17 cellular contexts compared by ENCODE assay signal in the genomic region with DNA sequence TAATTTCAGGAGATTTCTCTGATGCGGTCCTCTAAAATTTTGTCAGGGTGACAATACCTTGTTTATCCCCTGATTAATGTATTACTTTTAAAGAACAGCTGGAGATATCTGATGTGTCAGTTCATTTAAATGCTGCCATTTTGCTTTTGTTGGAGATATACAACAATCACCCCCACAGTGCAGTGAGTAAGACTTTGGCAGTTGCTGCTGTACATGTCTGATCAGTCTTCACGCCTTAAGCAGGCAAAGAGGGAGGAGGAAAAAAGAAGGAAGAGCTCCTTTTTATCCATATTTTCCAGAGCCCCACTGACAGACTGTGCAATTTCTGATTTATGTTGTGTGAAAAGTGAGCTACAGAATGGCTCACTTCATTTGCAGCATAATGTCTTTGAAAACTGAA.
DNase-seq lines count a peak whose midpoint lies in the region; FAIRE-seq and TF ChIP-seq lines count a peak whose summit lies in the region.
"Had no signal": no experiment of that assay in that cellular context is flagged by ENCODE, and none has a peak within 500 bp of the region (broad histone marks: within the 10 kb centered on the region; RNA-seq: fewer than 3 reads in every experiment).

No MANE protein-coding gene starts in this region.

- H2AFZ ChIP-seq in H1 (ENCODE audit: low read length), result no peak overlapping the region

- H3K4me1 ChIP-seq in H1 (replicated peaks in 1 of 4; ENCODE audit: control insufficient read depth in 3 of 4, insufficient read depth in 4 of 4, low read length in 3 of 4), result peaks cover 0 to 5% (median 0%) of the 10 kb centered on the region in 4 experiments; a peak in 1 of 7 replicates
- H3K4me1 ChIP-seq: BLaER1, Caco-2 had no signal

- no peak overlapping the region for H2AK5ac ChIP-seq in H1 (ENCODE audit: low read depth, low read length)

- no peaks in the 10 kb centered on the region for H3K23me2 ChIP-seq in H1 (ENCODE audit: low read depth, low read length)

- no peak overlapping the region for H3K27ac ChIP-seq in H1 (ENCODE audit: low read depth, low read length)
- H3K27ac ChIP-seq: BLaER1, C4-2B had no signal

- no peaks in the 10 kb centered on the region; a peak in 1 of 7 replicates for H3K27me3 ChIP-seq in H1 (replicated peaks in 1 of 4; ENCODE audit: control insufficient read depth in 3 of 4, extremely low read depth in 1 of 4, insufficient read depth in 3 of 4, low read length in 3 of 4)
- H3K27me3 ChIP-seq: BLaER1 had no signal

- H3K4me2 ChIP-seq in H1 (ENCODE audit: insufficient read depth in 1 of 2, low read depth in 2 of 2, low read length in 2 of 2), result no peak overlapping the region
- H3K4me2 ChIP-seq: BLaER1 had no signal

- H3K9me3 ChIP-seq in H1 (ENCODE audit: insufficient read depth in 2 of 2, low read depth in 1 of 2, low read length in 1 of 2), result no peaks in the 10 kb centered on the region
- H3K9me3 ChIP-seq: BLaER1, Caco-2 had no signal

- TF ChIP-seq EP300 in H1 (IDR thresholded peaks at IDR 0.05; ENCODE audit: borderline replicate concordance in 1 of 2, low read depth in 2 of 2, low read length in 2 of 2), result no peak

- H3K18ac ChIP-seq in H1 (ENCODE audit: extremely low read depth, low read length), result no peak overlapping the region

- H4K20me1 ChIP-seq in H1 (replicated peaks in 1 of 2; ENCODE audit: control insufficient read depth in 1 of 2, insufficient read depth in 2 of 2, low read length in 2 of 2), result no peaks in the 10 kb centered on the region
- H4K20me1 ChIP-seq: BLaER1 had no signal

- H2BK5ac ChIP-seq in H1 (ENCODE audit: low read depth, low read length), result no peak overlapping the region

- no peak for TF ChIP-seq POLR2A in H1 (IDR thresholded peaks at IDR 0.05; ENCODE audit: control extremely low read depth in 1 of 2, low read depth in 2 of 2, low read length in 2 of 2)

- H2BK20ac ChIP-seq in H1 (ENCODE audit: low read length), result no peak overlapping the region

- no peak for TF ChIP-seq CTCF in H1 (IDR thresholded peaks at IDR 0.05; ENCODE audit: control extremely low read depth in 1 of 3, insufficient read depth in 1 of 3, low read depth in 1 of 3, low read length in 3 of 3)

- H3K56ac ChIP-seq in H1 (replicated peaks; ENCODE audit: insufficient read length, low read depth, low read length), result no peak overlapping the region

- H3K14ac ChIP-seq in H1 (ENCODE audit: insufficient read length), result no peak overlapping the region

- 86% methylated on average over 2 of the region's 2 CpGs; no CpG with 5 or more reads in 1 of the 2 experiments for WGBS in H1 (ENCODE audit: extremely low coverage in 1 of 2, insufficient coverage in 1 of 2, insufficient read length in 1 of 2, insufficient replicate concordance in 2 of 2, low coverage in 1 of 2, low lambda C conversion rate in 2 of 2, missing lambda C conversion rate in 1 of 2), 2 experiments

- no peak overlapping the region for H3K4ac ChIP-seq in H1 (replicated peaks; ENCODE audit: insufficient read length, low read depth, low read length)

- H3K79me1 ChIP-seq in H1 (ENCODE audit: low read depth, low read length), result no peaks in the 10 kb centered on the region

- no peak overlapping the region for H4K91ac ChIP-seq in H1 (replicated peaks; ENCODE audit: insufficient read length, low read length)

- no peak for FAIRE-seq in H1 (lab: Jason Lieb, UNC)
- FAIRE-seq: G401.6, GM12892 had no signal

- no peaks in the 10 kb centered on the region for H3K36me3 ChIP-seq in H1 (ENCODE audit: control insufficient read depth in 2 of 4, insufficient read depth in 4 of 4, low read length in 3 of 4)
- H3K36me3 ChIP-seq: BLaER1 had no signal

- no peak overlapping the region for H4K8ac ChIP-seq in H1 (ENCODE audit: extremely low read depth, insufficient read depth, low read length)

- H2BK12ac ChIP-seq in H1 (ENCODE audit: low read depth, low read length), result no peak overlapping the region

- H2BK120ac ChIP-seq in H1 (replicated peaks; ENCODE audit: low read depth, low read length), result no peak overlapping the region

- peak; percentile 2 for DNase-seq in LHCN-M2 (ENCODE audit: low read depth)
- no peak for DNase-seq in H1 (ENCODE audit: low read depth in 1 of 2, low spot score in 2 of 2)
- DNase-seq in middle frontal gyrus (ENCODE audit: extremely low spot score, low spot score), result peak; percentile 15
- no peak for DNase-seq in NCI-H2227 (lab: John Stamatoyannopoulos, UW; ENCODE audit: unreplicated experiment)
- DNase-seq in NCI-H1092 treated with DMSO at 0.1 percent for 48 hours (lab: John Stamatoyannopoulos, UW), result no peak
- no peak for DNase-seq in occipital lobe (lab: John Stamatoyannopoulos, UW)
- DNase-seq: Caco-2; CD4-positive, CD25-positive, alpha-beta regulatory T cell; CD8-positive, alpha-beta T cell; DMS153; DND-41; GOT3; H7 had no signal

- H2BK15ac ChIP-seq in H1 (ENCODE audit: low read length), result 0 out of 2 replicates have a peak overlapping the region, but pooled peaks have one; percentile 32

- no peak overlapping the region for H4K5ac ChIP-seq in H1 (ENCODE audit: insufficient read length, low read depth, low read length)

- no peaks in the 10 kb centered on the region for H3K79me2 ChIP-seq in H1 (ENCODE audit: control insufficient read depth in 1 of 2, insufficient read depth in 2 of 2, low read length in 2 of 2)

- no peak overlapping the region for H3K9ac ChIP-seq in H1 (replicated peaks in 1 of 4; ENCODE audit: extremely low read depth in 1 of 4, low read depth in 3 of 4, low read length in 3 of 4)
- H3K9ac ChIP-seq: BLaER1 had no signal

- POLR2A ChIA-PET in H1 (lab: Charles Lee; ENCODE audit: partially characterized antibody), result no interaction called here

- TF ChIP-seq RAD21 in H1 (IDR thresholded peaks at IDR 0.05 in 1 of 2, conservative IDR thresholded peaks at IDR 0.05 in 1 of 2; ENCODE audit: low read depth in 2 of 2, low read length in 2 of 2), result no peak

- no peak overlapping the region for H3K23ac ChIP-seq in H1 (ENCODE audit: insufficient read length)

- CTCF ChIA-PET in H1 (lab: Charles Lee; ENCODE audit: partially characterized antibody), result no interaction called here

- H3K4me3 ChIP-seq in H1 (ENCODE audit: extremely low read depth in 1 of 4, insufficient read depth in 2 of 4, low read depth in 3 of 4, low read length in 4 of 4), result no peak overlapping the region
- H3K4me3 ChIP-seq: BLaER1 had no signal

TF ChIP-seq in H1, 55 proteins besides CTCF, POLR2A, EP300 and RAD21 (continues in another document):
- no peak for TF ChIP-seq POLR2AphosphoS5 (IDR thresholded peaks at IDR 0.05; ENCODE audit: low read depth, low read length)
- TF ChIP-seq CHD1 (IDR thresholded peaks at IDR 0.05; ENCODE audit: low read depth, low read length), result no peak
- no peak for TF ChIP-seq CREB1 (IDR thresholded peaks at IDR 0.05)

Comparison
In these comparisons a context has a peak if more than half of its experiments do, and no peak if none do; other contexts are left out.
1. DNase-seq: peak in LHCN-M2 (single experiment) and middle frontal gyrus (single experiment); none in H1 (0 of 2), NCI-H2227 (single experiment), NCI-H1092 treated with DMSO at 0.1 percent for 48 hours (single experiment) and occipital lobe (single experiment).